In genomic region chr3:108221403-108221802, GRCh38 we compare ENCODE assay signal across 8 cellular contexts. TPM values are rescaled to one million over a fixed set of nuclear protein-coding genes. Genes with fewer than 3 reads are reported as not detected.
A peak's percentile ranks its signal among the peaks of the same experiment; 100 is the strongest.
DNase-seq lines count a peak whose midpoint lies in the region; ATAC-seq, FAIRE-seq and TF ChIP-seq lines count a peak whose summit lies in the region.

No MANE protein-coding gene starts in this region.

- POLR2A ChIA-PET in MCF 10A (lab: Yijun Ruan, JAX) = interaction anchor here (0.7 to 3.3 kb wide), 7 partner anchors 90 to 214 kb away, joined by 3 to 21 read pairs (median 4); no protein-coding TSS in a partner anchor

- CTCF ChIA-PET in MCF 10A (lab: Yijun Ruan, JAX) = interaction anchor here (1.2 to 2.0 kb wide), 2 partner anchors 8 to 256 kb away, joined by 3 to 11 read pairs; no protein-coding TSS in a partner anchor

- no peak for FAIRE-seq in RCC 7860 (lab: Jason Lieb, UNC)

- no peaks in the 10 kb centered on the region for H3K27me3 Mint-ChIP-seq in stimulated activated naive CD8-positive, alpha-beta T cell treated with anti-CD3 and anti-CD28 coated beads, Interleukin-15, Interleukin-2, amounts not matched to agents 100 ng/mL and 50 ng/mL, for 24 hours
- H3K27me3 Mint-ChIP-seq in MCF 10A (ENCODE audit: insufficient read depth, unreplicated experiment) = no peaks in the 10 kb centered on the region

- DNase-seq in stimulated activated naive CD8-positive, alpha-beta T cell treated with anti-CD3 and anti-CD28 coated beads, Interleukin-15, Interleukin-2, amounts not matched to agents 100 U/mL and 50 U/mL, for 24 hours = no peak
- DNase-seq in MCF 10A (ENCODE audit: unreplicated experiment) (no peak), midbrain (lab: John Stamatoyannopoulos, UW) (peak; percentile 26), RCC 7860 (ENCODE audit: low spot score) (no peak), NCI-H2171 (lab: John Stamatoyannopoulos, UW) (no peak)

- peak overlapping the region; percentile 99 for H3K27ac Mint-ChIP-seq in stimulated activated naive CD8-positive, alpha-beta T cell treated with anti-CD3 and anti-CD28 coated beads, Interleukin-15, Interleukin-2, amounts not matched to agents 100 ng/mL and 50 ng/mL, for 24 hours
- peak overlapping the region; percentile 100 for H3K27ac Mint-ChIP-seq in MCF 10A (ENCODE audit: low read depth, unreplicated experiment)

- no peak for ATAC-seq in stimulated activated naive CD8-positive, alpha-beta T cell treated with anti-CD3 and anti-CD28 coated beads, Interleukin-15, Interleukin-2, amounts not matched to agents 100 U/mL and 50 U/mL, for 24 hours
- ATAC-seq in GM21786 (IDR thresholded peaks at IDR 0.05; ENCODE audit: unreplicated experiment) = no peak
- no peak for ATAC-seq in HG03045 (IDR thresholded peaks at IDR 0.05; ENCODE audit: unreplicated experiment)

- no peak for TF ChIP-seq CTCF in MCF 10A (IDR thresholded peaks at IDR 0.05; ENCODE audit: unreplicated experiment)

- BruUV-seq in MCF 10A (replicated peaks; lab: Mats Ljungman, UMichigan) = no TSS peak

- H3K36me3 Mint-ChIP-seq in stimulated activated naive CD8-positive, alpha-beta T cell treated with anti-CD3 and anti-CD28 coated beads, Interleukin-15, Interleukin-2, amounts not matched to agents 100 ng/mL and 50 ng/mL, for 24 hours (ENCODE audit: low read depth) = peaks cover 8% of the 10 kb centered on the region
- no peaks in the 10 kb centered on the region for H3K36me3 Mint-ChIP-seq in MCF 10A (ENCODE audit: insufficient read depth, unreplicated experiment)

- H3K9me3 Mint-ChIP-seq in stimulated activated naive CD8-positive, alpha-beta T cell treated with anti-CD3 and anti-CD28 coated beads, Interleukin-15, Interleukin-2, amounts not matched to agents 100 ng/mL and 50 ng/mL, for 24 hours = no peaks in the 10 kb centered on the region
- no peaks in the 10 kb centered on the region for H3K9me3 Mint-ChIP-seq in MCF 10A (ENCODE audit: unreplicated experiment)

- H3K4me1 Mint-ChIP-seq in stimulated activated naive CD8-positive, alpha-beta T cell treated with anti-CD3 and anti-CD28 coated beads, Interleukin-15, Interleukin-2, amounts not matched to agents 100 ng/mL and 50 ng/mL, for 24 hours (ENCODE audit: low read depth) = peaks cover 61% of the 10 kb centered on the region
- peaks cover 31% of the 10 kb centered on the region for H3K4me1 Mint-ChIP-seq in MCF 10A (ENCODE audit: insufficient read depth, unreplicated experiment)

- peak overlapping the region; percentile 100 for H3K4me3 Mint-ChIP-seq in stimulated activated naive CD8-positive, alpha-beta T cell treated with anti-CD3 and anti-CD28 coated beads, Interleukin-15, Interleukin-2, amounts not matched to agents 100 ng/mL and 50 ng/mL, for 24 hours
- H3K4me3 Mint-ChIP-seq in MCF 10A (ENCODE audit: unreplicated experiment) = peak overlapping the region; percentile 100

- intact Hi-C loops in MCF 10A (cut with micrococcal nuclease) = loop anchor here (5.0 kb wide), 2 partner anchors 256 to 284 kb away; no protein-coding TSS in a partner anchor

RNA-seq across cellular contexts. Expression of gene IFT57, which starts 0.8 kb away (rescaled TPM):
- total RNA-seq in MCF 10A (2022) = 38.9 and 46.6 TPM in 2 replicates
